In the genomic region with DNA sequence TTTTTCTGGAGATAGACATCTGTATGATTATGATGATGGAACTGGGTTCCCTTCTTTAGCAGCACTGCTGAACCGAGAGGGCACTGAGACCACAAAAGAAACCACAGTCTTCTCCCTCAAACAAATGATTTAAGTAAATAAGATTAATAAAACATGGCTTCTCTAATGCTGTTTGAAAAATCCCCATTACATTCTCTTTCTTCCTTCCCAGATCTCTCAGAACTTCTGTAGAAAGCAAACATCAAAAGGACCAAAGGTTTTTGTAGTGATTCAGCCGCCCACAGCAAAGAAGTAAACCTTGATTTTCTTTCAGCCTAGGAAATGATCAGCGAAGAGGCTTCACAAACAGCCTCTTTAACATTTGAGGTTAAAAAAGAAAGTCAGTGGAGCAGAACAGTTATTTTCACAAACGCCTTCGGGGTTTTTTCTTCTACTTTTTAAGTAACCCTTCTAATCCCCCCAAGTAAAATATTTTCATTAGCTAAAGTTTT, we compare ENCODE assay signal across 8 cellular contexts.
DNase-seq lines count a peak whose midpoint lies in the region; ATAC-seq and TF ChIP-seq lines count a peak whose summit lies in the region.

No MANE protein-coding gene starts in this region.

- H3K4me3 ChIP-seq in hepatocyte (no peak overlapping the region), tibial artery (peak overlapping the region; percentile 17 to 19)

- no peaks in the 10 kb centered on the region for H4K20me1 ChIP-seq in hepatocyte (ENCODE audit: insufficient read depth, poor library complexity, severe bottlenecking)

- peaks cover 19% of the 10 kb centered on the region for H3K4me1 ChIP-seq in hepatocyte (ENCODE audit: insufficient read depth)
- H3K4me1 ChIP-seq in tibial artery = peaks cover 0 to 22% (median 8%) of the 10 kb centered on the region in 4 donors

- H3K9me3 ChIP-seq in hepatocyte (ENCODE audit: low read depth) = no peaks in the 10 kb centered on the region
- H3K9me3 ChIP-seq in tibial artery = no peaks in the 10 kb centered on the region

- intact Hi-C loops in tibial artery (cut with DNase I; ENCODE audit: low total_unique reads) = no loop called here

- TF ChIP-seq POLR2A in erythroblast (IDR thresholded peaks at IDR 0.05; ENCODE audit: low read length) = no peak

- H3K27ac ChIP-seq in hepatocyte (peak overlapping the region; percentile 50), tibial artery (no peak overlapping the region)

- H2AFZ ChIP-seq in hepatocyte = peak overlapping the region; percentile 43

- DNase-seq in NCI-H1092 treated with DMSO at 0.1 percent for 48 hours (lab: John Stamatoyannopoulos, UW) (peak; percentile 43), NCI-H1092 (lab: John Stamatoyannopoulos, UW) (no peak), RPMI7951 (ENCODE audit: low read depth) (peak; percentile 30), hepatocyte (ENCODE audit: low spot score) (no peak), tibial artery (no peak), medulla oblongata (ENCODE audit: extremely low spot score) (no peak), erythroblast (lab: John Stamatoyannopoulos, UW) (no peak)

- H3K36me3 ChIP-seq in hepatocyte (replicated peaks; ENCODE audit: insufficient read depth, low read depth) (no peaks in the 10 kb centered on the region), tibial artery (no peaks in the 10 kb centered on the region)

- no peaks in the 10 kb centered on the region for H3K9me2 ChIP-seq in hepatocyte (replicated peaks; ENCODE audit: insufficient read depth)

- WGBS in hepatocyte (ENCODE audit: low lambda C conversion rate, missing lambda C conversion rate) = 23% methylated on average over 5 of the region's 5 CpGs

- H3K79me2 ChIP-seq in hepatocyte = no peaks in the 10 kb centered on the region

- peak overlapping the region; percentile 59 for H3K4me2 ChIP-seq in hepatocyte

- H3K27me3 ChIP-seq in hepatocyte = no peaks in the 10 kb centered on the region
- H3K27me3 ChIP-seq in tibial artery = no peaks in the 10 kb centered on the region

- peak; percentile 90 for ATAC-seq in HG02840 (IDR thresholded peaks at IDR 0.05; ENCODE audit: low FRiP score, unreplicated experiment)

- TF ChIP-seq CTCF in hepatocyte (IDR thresholded peaks at IDR 0.05; ENCODE audit: poor library complexity) (no peak), tibial artery (IDR thresholded peaks at IDR 0.05) (no peak)

Comparison
In these comparisons a context has a peak if more than half of its experiments do, and no peak if none do; other contexts are left out.
1. DNase-seq: peak in NCI-H1092 treated with DMSO at 0.1 percent for 48 hours (single experiment) and RPMI7951 (single experiment); none in NCI-H1092 (single experiment), hepatocyte (single experiment), tibial artery (0 of 2), medulla oblongata (single experiment) and erythroblast (0 of 2).